ENCODE assay signal across 1 cellular context in the genomic region with DNA sequence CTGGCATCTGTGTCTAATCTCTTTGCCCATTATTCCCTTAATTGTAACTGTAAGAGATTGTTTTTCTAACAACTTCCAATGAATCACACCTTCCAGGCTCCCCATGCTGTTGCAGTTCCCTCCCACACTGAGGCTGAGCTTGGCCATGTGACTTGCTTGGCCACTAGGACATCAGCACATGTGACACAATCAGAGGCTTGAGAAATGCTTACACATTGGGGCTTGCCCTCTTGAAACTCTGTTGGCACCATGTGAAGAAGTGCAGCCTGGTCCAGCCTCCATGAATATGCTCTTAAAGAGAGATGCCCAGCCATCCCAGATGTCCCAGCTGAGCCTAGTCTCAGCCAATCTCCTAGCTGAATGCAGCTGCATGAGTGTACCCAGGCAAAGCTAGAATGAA.
TF ChIP-seq lines count a peak whose summit lies in the region.

No MANE protein-coding gene starts in this region.

TF ChIP-seq in GM23338, 12 proteins besides CTCF, POLR2A, EP300 and RAD21 (continued from another document):
- TF ChIP-seq, protein P1, sequence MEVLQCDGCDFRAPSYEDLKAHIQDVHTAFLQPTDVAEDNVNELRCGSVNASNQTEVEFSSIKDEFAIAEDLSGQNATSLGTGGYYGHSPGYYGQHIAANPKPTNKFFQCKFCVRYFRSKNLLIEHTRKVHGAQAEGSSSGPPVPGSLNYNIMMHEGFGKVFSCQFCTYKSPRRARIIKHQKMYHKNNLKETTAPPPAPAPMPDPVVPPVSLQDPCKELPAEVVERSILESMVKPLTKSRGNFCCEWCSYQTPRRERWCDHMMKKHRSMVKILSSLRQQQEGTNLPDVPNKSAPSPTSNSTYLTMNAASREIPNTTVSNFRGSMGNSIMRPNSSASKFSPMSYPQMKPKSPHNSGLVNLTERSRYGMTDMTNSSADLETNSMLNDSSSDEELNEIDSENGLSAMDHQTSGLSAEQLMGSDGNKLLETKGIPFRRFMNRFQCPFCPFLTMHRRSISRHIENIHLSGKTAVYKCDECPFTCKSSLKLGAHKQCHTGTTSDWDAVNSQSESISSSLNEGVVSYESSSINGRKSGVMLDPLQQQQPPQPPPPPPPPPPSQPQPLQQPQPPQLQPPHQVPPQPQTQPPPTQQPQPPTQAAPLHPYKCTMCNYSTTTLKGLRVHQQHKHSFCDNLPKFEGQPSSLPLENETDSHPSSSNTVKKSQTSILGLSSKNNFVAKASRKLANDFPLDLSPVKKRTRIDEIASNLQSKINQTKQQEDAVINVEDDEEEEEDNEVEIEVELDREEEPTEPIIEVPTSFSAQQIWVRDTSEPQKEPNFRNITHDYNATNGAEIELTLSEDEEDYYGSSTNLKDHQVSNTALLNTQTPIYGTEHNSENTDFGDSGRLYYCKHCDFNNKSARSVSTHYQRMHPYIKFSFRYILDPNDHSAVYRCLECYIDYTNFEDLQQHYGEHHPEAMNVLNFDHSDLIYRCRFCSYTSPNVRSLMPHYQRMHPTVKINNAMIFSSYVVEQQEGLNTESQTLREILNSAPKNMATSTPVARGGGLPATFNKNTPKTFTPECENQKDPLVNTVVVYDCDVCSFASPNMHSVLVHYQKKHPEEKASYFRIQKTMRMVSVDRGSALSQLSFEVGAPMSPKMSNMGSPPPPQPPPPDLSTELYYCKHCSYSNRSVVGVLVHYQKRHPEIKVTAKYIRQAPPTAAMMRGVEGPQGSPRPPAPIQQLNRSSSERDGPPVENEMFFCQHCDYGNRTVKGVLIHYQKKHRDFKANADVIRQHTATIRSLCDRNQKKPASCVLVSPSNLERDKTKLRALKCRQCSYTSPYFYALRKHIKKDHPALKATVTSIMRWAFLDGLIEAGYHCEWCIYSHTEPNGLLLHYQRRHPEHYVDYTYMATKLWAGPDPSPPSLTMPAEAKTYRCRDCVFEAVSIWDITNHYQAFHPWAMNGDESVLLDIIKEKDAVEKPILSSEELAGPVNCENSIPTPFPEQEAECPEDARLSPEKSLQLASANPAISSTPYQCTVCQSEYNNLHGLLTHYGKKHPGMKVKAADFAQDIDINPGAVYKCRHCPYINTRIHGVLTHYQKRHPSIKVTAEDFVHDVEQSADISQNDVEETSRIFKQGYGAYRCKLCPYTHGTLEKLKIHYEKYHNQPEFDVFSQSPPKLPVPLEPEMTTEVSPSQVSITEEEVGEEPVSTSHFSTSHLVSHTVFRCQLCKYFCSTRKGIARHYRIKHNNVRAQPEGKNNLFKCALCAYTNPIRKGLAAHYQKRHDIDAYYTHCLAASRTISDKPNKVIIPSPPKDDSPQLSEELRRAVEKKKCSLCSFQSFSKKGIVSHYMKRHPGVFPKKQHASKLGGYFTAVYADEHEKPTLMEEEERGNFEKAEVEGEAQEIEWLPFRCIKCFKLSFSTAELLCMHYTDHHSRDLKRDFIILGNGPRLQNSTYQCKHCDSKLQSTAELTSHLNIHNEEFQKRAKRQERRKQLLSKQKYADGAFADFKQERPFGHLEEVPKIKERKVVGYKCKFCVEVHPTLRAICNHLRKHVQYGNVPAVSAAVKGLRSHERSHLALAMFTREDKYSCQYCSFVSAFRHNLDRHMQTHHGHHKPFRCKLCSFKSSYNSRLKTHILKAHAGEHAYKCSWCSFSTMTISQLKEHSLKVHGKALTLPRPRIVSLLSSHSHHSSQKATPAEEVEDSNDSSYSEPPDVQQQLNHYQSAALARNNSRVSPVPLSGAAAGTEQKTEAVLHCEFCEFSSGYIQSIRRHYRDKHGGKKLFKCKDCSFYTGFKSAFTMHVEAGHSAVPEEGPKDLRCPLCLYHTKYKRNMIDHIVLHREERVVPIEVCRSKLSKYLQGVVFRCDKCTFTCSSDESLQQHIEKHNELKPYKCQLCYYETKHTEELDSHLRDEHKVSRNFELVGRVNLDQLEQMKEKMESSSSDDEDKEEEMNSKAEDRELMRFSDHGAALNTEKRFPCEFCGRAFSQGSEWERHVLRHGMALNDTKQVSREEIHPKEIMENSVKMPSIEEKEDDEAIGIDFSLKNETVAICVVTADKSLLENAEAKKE (CRISPR knock-in tag; IDR thresholded peaks at IDR 0.05): no peak
